1 cellular context compared by ENCODE assay signal in genomic region chr3:14216257-14217048, GRCh38.
TF ChIP-seq lines count a peak whose summit lies in the region.

No MANE protein-coding gene starts in this region.

TF ChIP-seq in K562, 482 proteins besides CTCF, POLR2A, EP300 and RAD21 (continued from another document):
- TF ChIP-seq, protein P1, sequence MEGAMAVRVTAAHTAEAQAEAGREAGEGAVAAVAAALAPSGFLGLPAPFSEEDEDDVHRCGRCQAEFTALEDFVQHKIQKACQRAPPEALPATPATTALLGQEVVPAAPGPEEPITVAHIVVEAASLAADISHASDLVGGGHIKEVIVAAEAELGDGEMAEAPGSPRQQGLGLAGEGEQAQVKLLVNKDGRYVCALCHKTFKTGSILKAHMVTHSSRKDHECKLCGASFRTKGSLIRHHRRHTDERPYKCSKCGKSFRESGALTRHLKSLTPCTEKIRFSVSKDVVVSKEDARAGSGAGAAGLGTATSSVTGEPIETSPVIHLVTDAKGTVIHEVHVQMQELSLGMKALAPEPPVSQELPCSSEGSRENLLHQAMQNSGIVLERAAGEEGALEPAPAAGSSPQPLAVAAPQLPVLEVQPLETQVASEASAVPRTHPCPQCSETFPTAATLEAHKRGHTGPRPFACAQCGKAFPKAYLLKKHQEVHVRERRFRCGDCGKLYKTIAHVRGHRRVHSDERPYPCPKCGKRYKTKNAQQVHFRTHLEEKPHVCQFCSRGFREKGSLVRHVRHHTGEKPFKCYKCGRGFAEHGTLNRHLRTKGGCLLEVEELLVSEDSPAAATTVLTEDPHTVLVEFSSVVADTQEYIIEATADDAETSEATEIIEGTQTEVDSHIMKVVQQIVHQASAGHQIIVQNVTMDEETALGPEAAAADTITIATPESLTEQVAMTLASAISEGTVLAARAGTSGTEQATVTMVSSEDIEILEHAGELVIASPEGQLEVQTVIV (CRISPR knock-in tag; IDR thresholded peaks at IDR 0.05; ENCODE audit: borderline replicate concordance), result no peak
- TF ChIP-seq CC2D1A (IDR thresholded peaks at IDR 0.05) (peak; percentile 47; the same call in 1 of the 2 replicates), ZNF146 (CRISPR knock-in tag; IDR thresholded peaks at IDR 0.05; ENCODE audit: unreplicated experiment) (no peak), ZFPM2 (CRISPR knock-in tag; IDR thresholded peaks at IDR 0.05) (no peak), MCM3 (IDR thresholded peaks at IDR 0.05) (no peak), MECOM (CRISPR knock-in tag; IDR thresholded peaks at IDR 0.05) (no peak), CXXC5 (CRISPR knock-in tag; IDR thresholded peaks at IDR 0.05) (0 out of 2 replicates have a peak, but pooled peaks have one; percentile 13), ZNF311 (CRISPR knock-in tag; IDR thresholded peaks at IDR 0.05) (no peak), BCOR (IDR thresholded peaks at IDR 0.05) (no peak), VEZF1 (CRISPR knock-in tag; IDR thresholded peaks at IDR 0.05) (no peak), LCOR (CRISPR knock-in tag; IDR thresholded peaks at IDR 0.05) (no peak), ZNF766 (CRISPR knock-in tag; conservative IDR thresholded peaks at IDR 0.05) (no peak), NR0B1 (IDR thresholded peaks at IDR 0.05; ENCODE audit: partially characterized antibody) (no peak), PML (IDR thresholded peaks at IDR 0.05; ENCODE audit: low read length) (no peak), STAT5B (CRISPR knock-in tag; IDR thresholded peaks at IDR 0.05) (no peak), JUN (IDR thresholded peaks at IDR 0.05; ENCODE audit: borderline replicate concordance, low read depth, low read length) (no peak), JUN (CRISPR knock-in tag; IDR thresholded peaks at IDR 0.05; ENCODE audit: borderline replicate concordance) (no peak), ATF1 (CRISPR knock-in tag; IDR thresholded peaks at IDR 0.05) (no peak), ATF1 (tag; IDR thresholded peaks at IDR 0.05) (no peak), NBN (IDR thresholded peaks at IDR 0.05; ENCODE audit: low read depth) (no peak), DMBX1 (CRISPR knock-in tag; IDR thresholded peaks at IDR 0.05; ENCODE audit: borderline replicate concordance) (0 out of 2 replicates have a peak, but pooled peaks have one; percentile 34), FOSL1 (tag; conservative IDR thresholded peaks at IDR 0.05) (no peak), CBX1 (IDR thresholded peaks at IDR 0.05; ENCODE audit: low read depth) (peak; percentile 26; the same call in 1 of the 2 replicates), ZBTB17 (CRISPR knock-in tag; IDR thresholded peaks at IDR 0.05) (peak; percentile 68; the same call in 1 of the 2 replicates), NONO (IDR thresholded peaks at IDR 0.05; ENCODE audit: low read depth in 2 of 2, low read length in 1 of 2) (no peak), NFYB (IDR thresholded peaks at IDR 0.05; ENCODE audit: extremely low read depth, insufficient read length) (no peak)
- TF ChIP-seq, protein P2, sequence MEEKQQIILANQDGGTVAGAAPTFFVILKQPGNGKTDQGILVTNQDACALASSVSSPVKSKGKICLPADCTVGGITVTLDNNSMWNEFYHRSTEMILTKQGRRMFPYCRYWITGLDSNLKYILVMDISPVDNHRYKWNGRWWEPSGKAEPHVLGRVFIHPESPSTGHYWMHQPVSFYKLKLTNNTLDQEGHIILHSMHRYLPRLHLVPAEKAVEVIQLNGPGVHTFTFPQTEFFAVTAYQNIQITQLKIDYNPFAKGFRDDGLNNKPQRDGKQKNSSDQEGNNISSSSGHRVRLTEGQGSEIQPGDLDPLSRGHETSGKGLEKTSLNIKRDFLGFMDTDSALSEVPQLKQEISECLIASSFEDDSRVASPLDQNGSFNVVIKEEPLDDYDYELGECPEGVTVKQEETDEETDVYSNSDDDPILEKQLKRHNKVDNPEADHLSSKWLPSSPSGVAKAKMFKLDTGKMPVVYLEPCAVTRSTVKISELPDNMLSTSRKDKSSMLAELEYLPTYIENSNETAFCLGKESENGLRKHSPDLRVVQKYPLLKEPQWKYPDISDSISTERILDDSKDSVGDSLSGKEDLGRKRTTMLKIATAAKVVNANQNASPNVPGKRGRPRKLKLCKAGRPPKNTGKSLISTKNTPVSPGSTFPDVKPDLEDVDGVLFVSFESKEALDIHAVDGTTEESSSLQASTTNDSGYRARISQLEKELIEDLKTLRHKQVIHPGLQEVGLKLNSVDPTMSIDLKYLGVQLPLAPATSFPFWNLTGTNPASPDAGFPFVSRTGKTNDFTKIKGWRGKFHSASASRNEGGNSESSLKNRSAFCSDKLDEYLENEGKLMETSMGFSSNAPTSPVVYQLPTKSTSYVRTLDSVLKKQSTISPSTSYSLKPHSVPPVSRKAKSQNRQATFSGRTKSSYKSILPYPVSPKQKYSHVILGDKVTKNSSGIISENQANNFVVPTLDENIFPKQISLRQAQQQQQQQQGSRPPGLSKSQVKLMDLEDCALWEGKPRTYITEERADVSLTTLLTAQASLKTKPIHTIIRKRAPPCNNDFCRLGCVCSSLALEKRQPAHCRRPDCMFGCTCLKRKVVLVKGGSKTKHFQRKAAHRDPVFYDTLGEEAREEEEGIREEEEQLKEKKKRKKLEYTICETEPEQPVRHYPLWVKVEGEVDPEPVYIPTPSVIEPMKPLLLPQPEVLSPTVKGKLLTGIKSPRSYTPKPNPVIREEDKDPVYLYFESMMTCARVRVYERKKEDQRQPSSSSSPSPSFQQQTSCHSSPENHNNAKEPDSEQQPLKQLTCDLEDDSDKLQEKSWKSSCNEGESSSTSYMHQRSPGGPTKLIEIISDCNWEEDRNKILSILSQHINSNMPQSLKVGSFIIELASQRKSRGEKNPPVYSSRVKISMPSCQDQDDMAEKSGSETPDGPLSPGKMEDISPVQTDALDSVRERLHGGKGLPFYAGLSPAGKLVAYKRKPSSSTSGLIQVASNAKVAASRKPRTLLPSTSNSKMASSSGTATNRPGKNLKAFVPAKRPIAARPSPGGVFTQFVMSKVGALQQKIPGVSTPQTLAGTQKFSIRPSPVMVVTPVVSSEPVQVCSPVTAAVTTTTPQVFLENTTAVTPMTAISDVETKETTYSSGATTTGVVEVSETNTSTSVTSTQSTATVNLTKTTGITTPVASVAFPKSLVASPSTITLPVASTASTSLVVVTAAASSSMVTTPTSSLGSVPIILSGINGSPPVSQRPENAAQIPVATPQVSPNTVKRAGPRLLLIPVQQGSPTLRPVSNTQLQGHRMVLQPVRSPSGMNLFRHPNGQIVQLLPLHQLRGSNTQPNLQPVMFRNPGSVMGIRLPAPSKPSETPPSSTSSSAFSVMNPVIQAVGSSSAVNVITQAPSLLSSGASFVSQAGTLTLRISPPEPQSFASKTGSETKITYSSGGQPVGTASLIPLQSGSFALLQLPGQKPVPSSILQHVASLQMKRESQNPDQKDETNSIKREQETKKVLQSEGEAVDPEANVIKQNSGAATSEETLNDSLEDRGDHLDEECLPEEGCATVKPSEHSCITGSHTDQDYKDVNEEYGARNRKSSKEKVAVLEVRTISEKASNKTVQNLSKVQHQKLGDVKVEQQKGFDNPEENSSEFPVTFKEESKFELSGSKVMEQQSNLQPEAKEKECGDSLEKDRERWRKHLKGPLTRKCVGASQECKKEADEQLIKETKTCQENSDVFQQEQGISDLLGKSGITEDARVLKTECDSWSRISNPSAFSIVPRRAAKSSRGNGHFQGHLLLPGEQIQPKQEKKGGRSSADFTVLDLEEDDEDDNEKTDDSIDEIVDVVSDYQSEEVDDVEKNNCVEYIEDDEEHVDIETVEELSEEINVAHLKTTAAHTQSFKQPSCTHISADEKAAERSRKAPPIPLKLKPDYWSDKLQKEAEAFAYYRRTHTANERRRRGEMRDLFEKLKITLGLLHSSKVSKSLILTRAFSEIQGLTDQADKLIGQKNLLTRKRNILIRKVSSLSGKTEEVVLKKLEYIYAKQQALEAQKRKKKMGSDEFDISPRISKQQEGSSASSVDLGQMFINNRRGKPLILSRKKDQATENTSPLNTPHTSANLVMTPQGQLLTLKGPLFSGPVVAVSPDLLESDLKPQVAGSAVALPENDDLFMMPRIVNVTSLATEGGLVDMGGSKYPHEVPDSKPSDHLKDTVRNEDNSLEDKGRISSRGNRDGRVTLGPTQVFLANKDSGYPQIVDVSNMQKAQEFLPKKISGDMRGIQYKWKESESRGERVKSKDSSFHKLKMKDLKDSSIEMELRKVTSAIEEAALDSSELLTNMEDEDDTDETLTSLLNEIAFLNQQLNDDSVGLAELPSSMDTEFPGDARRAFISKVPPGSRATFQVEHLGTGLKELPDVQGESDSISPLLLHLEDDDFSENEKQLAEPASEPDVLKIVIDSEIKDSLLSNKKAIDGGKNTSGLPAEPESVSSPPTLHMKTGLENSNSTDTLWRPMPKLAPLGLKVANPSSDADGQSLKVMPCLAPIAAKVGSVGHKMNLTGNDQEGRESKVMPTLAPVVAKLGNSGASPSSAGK (IDR thresholded peaks at IDR 0.05), result no peak
- TF ChIP-seq, protein P3, sequence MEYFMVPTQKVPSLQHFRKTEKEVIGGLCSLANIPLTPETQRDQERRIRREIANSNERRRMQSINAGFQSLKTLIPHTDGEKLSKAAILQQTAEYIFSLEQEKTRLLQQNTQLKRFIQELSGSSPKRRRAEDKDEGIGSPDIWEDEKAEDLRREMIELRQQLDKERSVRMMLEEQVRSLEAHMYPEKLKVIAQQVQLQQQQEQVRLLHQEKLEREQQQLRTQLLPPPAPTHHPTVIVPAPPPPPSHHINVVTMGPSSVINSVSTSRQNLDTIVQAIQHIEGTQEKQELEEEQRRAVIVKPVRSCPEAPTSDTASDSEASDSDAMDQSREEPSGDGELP (CRISPR knock-in tag; IDR thresholded peaks at IDR 0.05; ENCODE audit: borderline replicate concordance), result no peak
- TF ChIP-seq, protein P4, sequence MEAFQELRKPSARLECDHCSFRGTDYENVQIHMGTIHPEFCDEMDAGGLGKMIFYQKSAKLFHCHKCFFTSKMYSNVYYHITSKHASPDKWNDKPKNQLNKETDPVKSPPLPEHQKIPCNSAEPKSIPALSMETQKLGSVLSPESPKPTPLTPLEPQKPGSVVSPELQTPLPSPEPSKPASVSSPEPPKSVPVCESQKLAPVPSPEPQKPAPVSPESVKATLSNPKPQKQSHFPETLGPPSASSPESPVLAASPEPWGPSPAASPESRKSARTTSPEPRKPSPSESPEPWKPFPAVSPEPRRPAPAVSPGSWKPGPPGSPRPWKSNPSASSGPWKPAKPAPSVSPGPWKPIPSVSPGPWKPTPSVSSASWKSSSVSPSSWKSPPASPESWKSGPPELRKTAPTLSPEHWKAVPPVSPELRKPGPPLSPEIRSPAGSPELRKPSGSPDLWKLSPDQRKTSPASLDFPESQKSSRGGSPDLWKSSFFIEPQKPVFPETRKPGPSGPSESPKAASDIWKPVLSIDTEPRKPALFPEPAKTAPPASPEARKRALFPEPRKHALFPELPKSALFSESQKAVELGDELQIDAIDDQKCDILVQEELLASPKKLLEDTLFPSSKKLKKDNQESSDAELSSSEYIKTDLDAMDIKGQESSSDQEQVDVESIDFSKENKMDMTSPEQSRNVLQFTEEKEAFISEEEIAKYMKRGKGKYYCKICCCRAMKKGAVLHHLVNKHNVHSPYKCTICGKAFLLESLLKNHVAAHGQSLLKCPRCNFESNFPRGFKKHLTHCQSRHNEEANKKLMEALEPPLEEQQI (IDR thresholded peaks at IDR 0.05), result peak; percentile 54; the same call in 1 of the 2 replicates
- TF ChIP-seq, protein P5, sequence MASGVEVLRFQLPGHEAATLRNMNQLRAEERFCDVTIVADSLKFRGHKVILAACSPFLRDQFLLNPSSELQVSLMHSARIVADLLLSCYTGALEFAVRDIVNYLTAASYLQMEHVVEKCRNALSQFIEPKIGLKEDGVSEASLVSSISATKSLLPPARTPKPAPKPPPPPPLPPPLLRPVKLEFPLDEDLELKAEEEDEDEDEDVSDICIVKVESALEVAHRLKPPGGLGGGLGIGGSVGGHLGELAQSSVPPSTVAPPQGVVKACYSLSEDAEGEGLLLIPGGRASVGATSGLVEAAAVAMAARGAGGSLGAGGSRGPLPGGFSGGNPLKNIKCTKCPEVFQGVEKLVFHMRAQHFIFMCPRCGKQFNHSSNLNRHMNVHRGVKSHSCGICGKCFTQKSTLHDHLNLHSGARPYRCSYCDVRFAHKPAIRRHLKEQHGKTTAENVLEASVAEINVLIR (CRISPR knock-in tag; IDR thresholded peaks at IDR 0.05), result no peak
